Comparison of ENCODE assay signal across 16 cellular contexts in the genomic region with DNA sequence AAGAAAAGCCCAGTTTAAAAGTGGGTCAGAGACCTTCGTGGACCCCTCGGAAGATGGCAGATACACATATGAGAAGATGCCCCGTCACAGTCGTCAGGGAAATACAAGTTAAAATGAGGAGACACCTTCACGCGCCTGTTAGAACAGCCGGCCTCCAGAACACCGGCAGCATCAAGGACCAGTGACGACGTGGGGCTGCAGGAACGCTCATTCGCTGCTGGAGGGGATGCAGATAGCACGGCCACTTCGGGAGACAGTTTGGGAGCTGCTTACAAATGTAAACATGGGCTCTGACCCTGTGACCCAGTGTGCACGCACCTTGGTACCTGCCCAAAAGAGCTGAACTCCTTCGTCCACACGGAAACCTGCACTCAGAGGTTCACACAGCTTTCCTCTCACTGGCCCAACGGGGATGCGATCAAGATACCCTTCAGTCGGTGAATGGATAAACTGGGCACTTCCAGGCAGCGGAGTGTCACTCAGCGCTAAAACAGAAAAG.
"Had no signal": no experiment of that assay in that cellular context is flagged by ENCODE, and none has a peak within 500 bp of the region (broad histone marks: within the 10 kb centered on the region; RNA-seq: fewer than 3 reads in every experiment).

No MANE protein-coding gene starts in this region.

- H3K27ac Mint-ChIP-seq: activated CD4-positive, alpha-beta memory T cell treated with anti-CD3 and anti-CD28 coated beads, Interleukin-2, amount 10 ng/mL, durations not matched to agents 7 days and 5 days; activated naive CD4-positive, alpha-beta T cell treated with anti-CD3 and anti-CD28 coated beads, Interleukin-2, amount 50 U/mL, for 24 hours; activated T-cell treated with anti-CD3 and anti-CD28 coated beads, Interleukin-2, amount 50 U/mL, for 24 hours; memory B cell; T-helper 1 cell treated with Interleukin-12 subunit alpha and Interleukin-12 subunit beta and Interleukin-4 antibody, amounts not matched to agents 30 μg/mL and 1 μg/mL, for 36 hours had no signal

- DNase-seq: activated CD4-positive, alpha-beta memory T cell treated with anti-CD3 and anti-CD28 coated beads, Interleukin-2, amount 10 ng/mL, durations not matched to agents 7 days and 5 days; activated CD4-positive, alpha-beta T cell treated with anti-CD3 and anti-CD28 coated beads for 4 hours; activated T-cell treated with anti-CD3 and anti-CD28 coated beads, Interleukin-2, amount 50 U/mL, for 24 hours; caudate nucleus; effector CD4-positive, alpha-beta T cell; foreskin fibroblast; stimulated activated naive CD8-positive, alpha-beta T cell treated with anti-CD3 and anti-CD28 coated beads, Interleukin-15, amount 100 ng/mL, for 72 hours; upper lobe of left lung had no signal

- H3K36me3 ChIP-seq: adrenal gland, upper lobe of left lung had no signal

- H3K27me3 ChIP-seq: upper lobe of left lung had no signal

- H3K9me3 Mint-ChIP-seq: activated CD4-positive, alpha-beta memory T cell treated with anti-CD3 and anti-CD28 coated beads, Interleukin-2, amount 10 ng/mL, durations not matched to agents 7 days and 5 days; activated T-cell treated with anti-CD3 and anti-CD28 coated beads, Interleukin-2, amount 50 U/mL, for 24 hours had no signal

- H3K4me3 ChIP-seq: adrenal gland, coronary artery, skin epidermis, upper lobe of left lung had no signal

- H3K4me1 ChIP-seq: adrenal gland, upper lobe of left lung had no signal

- H3K36me3 Mint-ChIP-seq: activated naive CD4-positive, alpha-beta T cell treated with anti-CD3 and anti-CD28 coated beads, Interleukin-2, amount 50 U/mL, for 24 hours; memory B cell had no signal

- ATAC-seq: left colon; stimulated activated naive CD8-positive, alpha-beta T cell treated with anti-CD3 and anti-CD28 coated beads, Interleukin-15, amount 100 ng/mL, for 72 hours had no signal

- H3K27ac ChIP-seq: adrenal gland, coronary artery, skin epidermis, upper lobe of left lung had no signal

- H3K4me3 Mint-ChIP-seq: activated CD4-positive, alpha-beta memory T cell treated with anti-CD3 and anti-CD28 coated beads, Interleukin-2, amount 10 ng/mL, durations not matched to agents 7 days and 5 days; activated naive CD4-positive, alpha-beta T cell treated with anti-CD3 and anti-CD28 coated beads, Interleukin-2, amount 50 U/mL, for 24 hours; activated T-cell treated with anti-CD3 and anti-CD28 coated beads, Interleukin-2, amount 50 U/mL, for 24 hours; memory B cell; neural crest cell; stimulated activated naive CD8-positive, alpha-beta T cell treated with anti-CD3 and anti-CD28 coated beads, Interleukin-15, amount 100 ng/mL, for 72 hours; T-helper 1 cell treated with Interleukin-12 subunit alpha and Interleukin-12 subunit beta and Interleukin-4 antibody, amounts not matched to agents 30 μg/mL and 1 μg/mL, for 36 hours had no signal

- H3K9me3 ChIP-seq: adrenal gland had no signal

- H3K4me1 Mint-ChIP-seq: activated CD4-positive, alpha-beta memory T cell treated with anti-CD3 and anti-CD28 coated beads, Interleukin-2, amount 10 ng/mL, durations not matched to agents 7 days and 5 days; memory B cell; neural crest cell; stimulated activated naive CD8-positive, alpha-beta T cell treated with anti-CD3 and anti-CD28 coated beads, Interleukin-15, amount 100 ng/mL, for 72 hours had no signal
